14 cellular contexts compared by ENCODE assay signal in the genomic region with DNA sequence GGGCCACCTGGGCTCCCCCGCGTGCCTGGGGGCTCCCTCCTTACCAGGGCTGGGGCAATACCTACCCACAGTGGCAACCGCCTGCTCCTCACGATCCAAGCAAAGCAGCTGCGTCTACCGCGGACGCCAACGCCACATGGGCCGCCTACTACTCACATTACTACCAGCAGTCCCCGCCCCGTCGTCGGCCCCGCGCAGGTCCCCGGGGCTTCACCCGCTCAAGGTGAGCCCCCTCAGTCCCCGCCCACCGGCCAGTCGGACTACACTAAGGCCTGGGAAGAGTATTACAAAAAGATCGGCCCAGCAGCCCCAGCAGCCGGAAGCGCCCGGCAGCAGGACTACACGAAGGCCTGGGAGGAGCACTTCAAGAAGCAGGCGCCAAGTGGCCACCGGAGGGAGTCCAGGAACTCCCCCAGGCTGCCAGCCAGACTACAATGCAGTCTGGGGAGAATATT.
DNase-seq lines count a peak whose midpoint lies in the region; ATAC-seq and TF ChIP-seq lines count a peak whose summit lies in the region.
"Had no signal": no experiment of that assay in that cellular context is flagged by ENCODE, and none has a peak within 500 bp of the region (broad histone marks: within the 10 kb centered on the region; RNA-seq: fewer than 3 reads in every experiment).

No MANE protein-coding gene starts in this region.

- H3K27ac Mint-ChIP-seq in neural progenitor cell = no peak overlapping the region
- H3K27ac Mint-ChIP-seq: progenitor cell of endocrine pancreas had no signal

- H3K4me1 Mint-ChIP-seq in neural progenitor cell = no peaks in the 10 kb centered on the region

- H3K9me3 Mint-ChIP-seq in neural progenitor cell = peaks cover 12% of the 10 kb centered on the region

- H3K36me3 ChIP-seq in neural progenitor cell (no peaks in the 10 kb centered on the region), Karpas-422 (ENCODE audit: insufficient read depth, low read length) (no peaks in the 10 kb centered on the region)

- no peaks in the 10 kb centered on the region for H3K27me3 ChIP-seq in neural progenitor cell
- H3K27me3 ChIP-seq in Karpas-422 (ENCODE audit: low read length) = no peaks in the 10 kb centered on the region

- no peaks in the 10 kb centered on the region for H3K9me2 ChIP-seq in Karpas-422 (replicated peaks; ENCODE audit: insufficient read depth, low read length)

- H4K20me1 ChIP-seq in neural progenitor cell (ENCODE audit: low read depth) (no peaks in the 10 kb centered on the region), Karpas-422 (ENCODE audit: insufficient read depth, low read depth, low read length) (no peaks in the 10 kb centered on the region)

- H2AFZ ChIP-seq in neural progenitor cell (replicated peaks) = no peak overlapping the region
- no peak overlapping the region for H2AFZ ChIP-seq in Karpas-422 (ENCODE audit: low read length)

- no peaks in the 10 kb centered on the region for H3F3A ChIP-seq in neural progenitor cell (ENCODE audit: low read depth)

- no peak overlapping the region for H3K4me3 Mint-ChIP-seq in neural progenitor cell

- peaks cover 2% of the 10 kb centered on the region for H3K36me3 Mint-ChIP-seq in neural progenitor cell

- peak; percentile 7 for DNase-seq in NCI-H748 (lab: John Stamatoyannopoulos, UW; ENCODE audit: unreplicated experiment)
- no peak for DNase-seq in NCI-H748 treated with DMSO at 0.1 percent for 48 hours (lab: John Stamatoyannopoulos, UW)
- DNase-seq in NAMALWA (ENCODE audit: low spot score) = peak; percentile 9
- DNase-seq in fibroblast of mammary gland (ENCODE audit: low read depth) = no peak
- peak; percentile 23 for DNase-seq in neural progenitor cell (ENCODE audit: low spot score)
- DNase-seq in germinal center (ENCODE audit: low spot score) = no peak
- DNase-seq in Karpas-422 = no peak
- DNase-seq: activated CD4-positive, alpha-beta T cell treated with anti-CD3 and anti-CD28 coated beads, Interleukin-2, amount 50 U/mL, for 4 hours; HCEC 1CT; hippocampal formation; mucosa of descending colon; NCI-H1436 treated with DMSO at 0.1 percent for 48 hours had no signal

- H3K9ac ChIP-seq in neural progenitor cell = no peak overlapping the region
- H3K9ac ChIP-seq in Karpas-422 (ENCODE audit: low read length) = no peak overlapping the region

- H3K79me2 ChIP-seq in neural progenitor cell (ENCODE audit: low read depth) (no peaks in the 10 kb centered on the region), Karpas-422 (ENCODE audit: low read length) (no peaks in the 10 kb centered on the region)

- H3K4me2 ChIP-seq in neural progenitor cell (no peak overlapping the region), Karpas-422 (ENCODE audit: low read depth, low read length, poor library complexity, severe bottlenecking) (no peak overlapping the region)

- TF ChIP-seq CTCF in fibroblast of mammary gland (conservative IDR thresholded peaks at IDR 0.05; ENCODE audit: control insufficient read depth, insufficient read depth, low read depth, low read length) (peak; percentile 1), neural progenitor cell (IDR thresholded peaks at IDR 0.05) (peak; percentile 16)

- no peaks in the 10 kb centered on the region for H3K9me3 ChIP-seq in neural progenitor cell (ENCODE audit: low read depth)
- H3K9me3 ChIP-seq in Karpas-422 (ENCODE audit: low read length) = no peaks in the 10 kb centered on the region
- H3K9me3 ChIP-seq: mucosa of descending colon had no signal

- H3K27ac ChIP-seq in neural progenitor cell (no peak overlapping the region), Karpas-422 (ENCODE audit: low read length) (no peak overlapping the region)

- H3K27me3 Mint-ChIP-seq in neural progenitor cell (ENCODE audit: insufficient read depth, low read depth) = no peaks in the 10 kb centered on the region
- H3K27me3 Mint-ChIP-seq: progenitor cell of endocrine pancreas had no signal

- no peak for ATAC-seq in GM18519 (IDR thresholded peaks at IDR 0.05; ENCODE audit: low FRiP score, unreplicated experiment)
- ATAC-seq: mucosa of descending colon had no signal

- no peak overlapping the region for H3K4me3 ChIP-seq in fibroblast of mammary gland (ENCODE audit: control insufficient read depth, low read depth, low read length)
- H3K4me3 ChIP-seq in neural progenitor cell = no peak overlapping the region
- H3K4me3 ChIP-seq in Karpas-422 (ENCODE audit: low read length) = no peak overlapping the region
- H3K4me3 ChIP-seq: mucosa of descending colon had no signal

- H3K4me1 ChIP-seq in neural progenitor cell (no peaks in the 10 kb centered on the region), Karpas-422 (ENCODE audit: low read length) (no peaks in the 10 kb centered on the region)

Comparison
In these comparisons a context has a peak if more than half of its experiments do, and no peak if none do; other contexts are left out.
1. DNase-seq: peak in NCI-H748 (single experiment), NAMALWA (single experiment) and neural progenitor cell (single experiment); none in NCI-H748 treated with DMSO at 0.1 percent for 48 hours (single experiment), fibroblast of mammary gland (single experiment), germinal center (single experiment) and Karpas-422 (single experiment).